Comparison of ENCODE assay signal across 8 cellular contexts in genomic region chr12:100141998-100142850, GRCh38. TPM values are rescaled to one million over a fixed set of nuclear protein-coding genes. Genes with fewer than 3 reads are reported as not detected.
DNase-seq lines count a peak whose midpoint lies in the region; ATAC-seq and TF ChIP-seq lines count a peak whose summit lies in the region.

No MANE protein-coding gene starts in this region.

- H3K9me3 Mint-ChIP-seq in activated naive CD8-positive, alpha-beta T cell treated with anti-CD3 and anti-CD28 coated beads, Interleukin-2, amount 10 ng/mL, durations not matched to agents 7 days and 5 days: no peaks in the 10 kb centered on the region

- peaks cover 29% of the 10 kb centered on the region for H3K4me1 Mint-ChIP-seq in activated naive CD8-positive, alpha-beta T cell treated with anti-CD3 and anti-CD28 coated beads, Interleukin-2, amount 10 ng/mL, durations not matched to agents 7 days and 5 days

- in situ Hi-C loops in Caki2 (cut with HindIII; ENCODE audit: low pct_unique_long_range_greater_than_20kb, low sequenced_read_pairs): no loop called here

- H3K36me3 Mint-ChIP-seq in activated naive CD8-positive, alpha-beta T cell treated with anti-CD3 and anti-CD28 coated beads, Interleukin-2, amount 10 ng/mL, durations not matched to agents 7 days and 5 days: no peaks in the 10 kb centered on the region

- DNase-seq in Caki2 (ENCODE audit: low read depth): peak; percentile 65
- DNase-seq in activated naive CD8-positive, alpha-beta T cell treated with anti-CD3 and anti-CD28 coated beads, Interleukin-2, amount 10 ng/mL, durations not matched to agents 7 days and 5 days: peak; percentile 72
- DNase-seq in left cardiac atrium: peak; percentile 56
- DNase-seq in posterior vena cava (ENCODE audit: low spot score): peak; percentile 84
- DNase-seq in amniotic stem cell (lab: John Stamatoyannopoulos, UW): no peak

- peak overlapping the region; percentile 87 for H3K4me3 Mint-ChIP-seq in activated naive CD8-positive, alpha-beta T cell treated with anti-CD3 and anti-CD28 coated beads, Interleukin-2, amount 10 ng/mL, durations not matched to agents 7 days and 5 days

- H3K27ac Mint-ChIP-seq in activated naive CD8-positive, alpha-beta T cell treated with anti-CD3 and anti-CD28 coated beads, Interleukin-2, amount 10 ng/mL, durations not matched to agents 7 days and 5 days: peak overlapping the region; percentile 97

- intact Hi-C loops in left cardiac atrium (cut with DNase I): loop anchor here in 1 of 2 donors (5.0 kb wide), 1 partner anchor 60 kb away; the partner anchor contains the start of gene ACTR6
- intact Hi-C loops in posterior vena cava (cut with DNase I): loop anchor here in 1 of 2 donors (10.0 kb wide), 1 partner anchor 53 kb away; no protein-coding TSS in a partner anchor

- peak; percentile 49 for ATAC-seq in GM19438 (IDR thresholded peaks at IDR 0.05; ENCODE audit: low read depth, unreplicated experiment)
- ATAC-seq in HG03469 (IDR thresholded peaks at IDR 0.05; ENCODE audit: unreplicated experiment): peak; percentile 18
- ATAC-seq in activated naive CD8-positive, alpha-beta T cell treated with anti-CD3 and anti-CD28 coated beads, Interleukin-2, amount 10 ng/mL, durations not matched to agents 7 days and 5 days (ENCODE audit: low read depth): peak; percentile 63
- ATAC-seq in left cardiac atrium: peak; percentile 72

- POLR2A ChIA-PET in activated naive CD8-positive, alpha-beta T cell treated with anti-CD3 and anti-CD28 coated beads, Interleukin-2, amount 10 ng/mL, durations not matched to agents 7 days and 5 days (lab: Charles Lee): no interaction called here

- no peaks in the 10 kb centered on the region for H3K27me3 Mint-ChIP-seq in activated naive CD8-positive, alpha-beta T cell treated with anti-CD3 and anti-CD28 coated beads, Interleukin-2, amount 10 ng/mL, durations not matched to agents 7 days and 5 days

TF ChIP-seq in PFSK-1, 5 proteins besides CTCF, POLR2A, EP300 and RAD21:
- TF ChIP-seq POLR2AphosphoS5 (IDR thresholded peaks at IDR 0.05; ENCODE audit: low read depth, low read length) (peak; percentile 95), TAF1 (IDR thresholded peaks at IDR 0.05; ENCODE audit: borderline replicate concordance, insufficient read depth, low read length) (peak; percentile 95), REST (IDR thresholded peaks at IDR 0.05; ENCODE audit: insufficient read depth in 1 of 2, low read depth in 2 of 2, low read length in 2 of 2) (peak; percentile 12 to 59; a peak in 2 of 4 replicates), SIN3A (IDR thresholded peaks at IDR 0.05; ENCODE audit: borderline replicate concordance, insufficient read depth, low read length) (peak; percentile 56; the same call in 1 of the 2 replicates), FOXP2 (optimal IDR thresholded peaks at IDR 0.05; ENCODE audit: borderline replicate concordance, extremely low read depth, extremely low read length, insufficient read depth) (peak; percentile 15)

RNA-seq across cellular contexts. Expression of gene BLTP3B, which starts 0.5 kb away (rescaled TPM):
- 4.6 and 5.7 TPM in 2 replicates for total RNA-seq in Caki2 (2014; rRNA removed; shearing (Covaris generic); ENCODE audit: low replicate concordance)
- 6.2 TPM for polyA plus RNA-seq in PFSK-1 (2012; ENCODE audit: insufficient read length, low read depth)
- 10 to 100 TPM; 23.2 to 24.7 TPM for total RNA-seq in activated naive CD8-positive, alpha-beta T cell treated with anti-CD3 and anti-CD28 coated beads, Interleukin-2, amount 10 ng/mL, durations not matched to agents 7 days and 5 days
- total RNA-seq in left cardiac atrium (10 to 100 TPM; 13.5 to 19.4 TPM), posterior vena cava (10 to 100 TPM; 45.0 to 88.6 TPM)

RNA-seq across cellular contexts. Expression of gene ACTR6, which starts 58.4 kb away (rescaled TPM):
- 19.0 and 26.8 TPM in 2 replicates for total RNA-seq in Caki2 (2014; rRNA removed; shearing (Covaris generic); ENCODE audit: low replicate concordance)
- polyA plus RNA-seq in PFSK-1 (2012; ENCODE audit: insufficient read length, low read depth): 14.0 TPM
- 10 to 100 TPM; 36.0 to 38.2 TPM for total RNA-seq in activated naive CD8-positive, alpha-beta T cell treated with anti-CD3 and anti-CD28 coated beads, Interleukin-2, amount 10 ng/mL, durations not matched to agents 7 days and 5 days
- total RNA-seq in left cardiac atrium (10 to 100 TPM; 19.7 to 24.3 TPM), posterior vena cava (10 to 100 TPM; 26.5 to 32.8 TPM)

Comparison
In these comparisons a context has a peak if more than half of its experiments do, and no peak if none do; other contexts are left out.
1. ATAC-seq: peak in every context shown above with its lines; median percentile 72 in left cardiac atrium; 63 in activated naive CD8-positive, alpha-beta T cell treated with anti-CD3 and anti-CD28 coated beads, Interleukin-2, amount 10 ng/mL, durations not matched to agents 7 days and 5 days; 49 in GM19438; 18 in HG03469.